Comparison of ENCODE assay signal across 16 cellular contexts in genomic region chr6:23003671-23004598, GRCh38.
DNase-seq lines count a peak whose midpoint lies in the region; ATAC-seq and TF ChIP-seq lines count a peak whose summit lies in the region.
"Had no signal": no experiment of that assay in that cellular context is flagged by ENCODE, and none has a peak within 500 bp of the region (broad histone marks: within the 10 kb centered on the region; RNA-seq: fewer than 3 reads in every experiment).

No MANE protein-coding gene starts in this region.

- no peaks in the 10 kb centered on the region for H3K36me3 ChIP-seq in heart right ventricle
- H3K36me3 ChIP-seq: spleen had no signal

- H3K4me3 ChIP-seq in heart right ventricle, result peak overlapping the region in 4 of 10 donors; percentile 13 to 22 (median 14)
- H3K4me3 ChIP-seq: lung, spleen had no signal

- intact Hi-C loops in heart right ventricle (cut with DNase I), result no loop called here

- peaks cover 0 to 5% (median 0%) of the 10 kb centered on the region in 11 donors for H3K9me3 ChIP-seq in heart right ventricle

- H3K27me3 ChIP-seq in heart right ventricle, result no peaks in the 10 kb centered on the region
- H3K27me3 ChIP-seq: spleen had no signal

- WGBS in heart right ventricle, 2 donors, result 55 to 69% methylated on average over 17 of the region's 17 CpGs

- peak in 7 of 8 donors; percentile 33 to 87 (median 57) for ATAC-seq in heart right ventricle
- ATAC-seq: stimulated activated memory B cell treated with anti-CD40 and anti-IgM and Interleukin-4, amounts not matched to agents 10 μg/mL and 1 μg/mL and 100 μg/mL, for 72 hours had no signal

- no peak for TF ChIP-seq CTCF in heart right ventricle (IDR thresholded peaks at IDR 0.05)

- H3K27ac ChIP-seq in angular gyrus (ENCODE audit: low read depth, low read length) (peak overlapping the region; percentile 74), heart right ventricle (peak overlapping the region in 1 of 10 donors; percentile 16)
- H3K27ac ChIP-seq: spleen had no signal

- peak; percentile 76 for DNase-seq in GM04504 (ENCODE audit: low read depth)
- peak in 1 of 2 donors; percentile 7 for DNase-seq in heart right ventricle
- peak; percentile 45 for DNase-seq in smooth muscle cell of the brain vasculature (ENCODE audit: low read depth, low spot score)
- no peak for DNase-seq in midbrain (lab: John Stamatoyannopoulos, UW)
- DNase-seq in activated naive CD4-positive, alpha-beta T cell treated with Interleukin-2 at 50 U/mL for 16 hours, result no peak
- DNase-seq in NOMO-1 treated with DMSO at 0.1 percent for 48 hours (lab: John Stamatoyannopoulos, UW; ENCODE audit: unreplicated experiment), result no peak
- DNase-seq in DMS79 (lab: John Stamatoyannopoulos, UW), result no peak
- DNase-seq: activated CD4-positive, alpha-beta T cell treated with anti-CD3 and anti-CD28 coated beads for 4 hours; activated naive CD4-positive, alpha-beta T cell treated with anti-CD3 and anti-CD28 coated beads, Interleukin-2, amount 10 ng/mL, durations not matched to agents 7 days and 5 days; DND-41; NCI-H1930; SHP77; spleen had no signal

- H3K4me1 ChIP-seq in heart right ventricle, result peaks cover 0 to 7% (median 0%) of the 10 kb centered on the region in 9 donors
- H3K4me1 ChIP-seq: spleen had no signal

Comparison
In these comparisons a context has a peak if more than half of its experiments do, and no peak if none do; other contexts are left out.
1. DNase-seq: peak in GM04504 (single experiment) and smooth muscle cell of the brain vasculature (single experiment); none in midbrain (single experiment), activated naive CD4-positive, alpha-beta T cell treated with Interleukin-2 at 50 U/mL for 16 hours (single experiment), NOMO-1 treated with DMSO at 0.1 percent for 48 hours (single experiment) and DMS79 (single experiment).